ENCODE assay signal across 8 cellular contexts in genomic region chr2:202035089-202035940, GRCh38. TPM values are rescaled to one million over a fixed set of nuclear protein-coding genes. Genes with fewer than 3 reads are reported as not detected.
DNase-seq lines count a peak whose midpoint lies in the region; ATAC-seq and TF ChIP-seq lines count a peak whose summit lies in the region.

No MANE protein-coding gene starts in this region.

- peaks cover 51% of the 10 kb centered on the region for H3K27me3 Mint-ChIP-seq in activated T-helper 2 cell treated with anti-CD3 and anti-CD28 coated beads, Interferon-gamma antibody, Interleukin-2, Interleukin-4, amounts not matched to agents 10 μg/mL and 5 μg/mL and 100 μg/mL, durations not matched to agents 14 hours and 24 hours and 36 hours (ENCODE audit: low read depth)

- H3K9me3 Mint-ChIP-seq in activated T-helper 2 cell treated with anti-CD3 and anti-CD28 coated beads, Interferon-gamma antibody, Interleukin-2, Interleukin-4, amounts not matched to agents 10 μg/mL and 5 μg/mL and 100 μg/mL, durations not matched to agents 14 hours and 24 hours and 36 hours = no peaks in the 10 kb centered on the region

- H3K27me3 ChIP-seq in heart left ventricle (peaks cover 0 to 68% (median 5%) of the 10 kb centered on the region in 9 donors), rectal smooth muscle tissue (ENCODE audit: control insufficient read depth, insufficient read depth, low read length) (no peaks in the 10 kb centered on the region)

- 7 to 22% (median 10%) methylated on average over 48 to 78 of the region's 78 CpGs for WGBS in heart left ventricle, 4 donors

- peak; percentile 30 to 64 (median 53) for TF ChIP-seq CTCF in heart left ventricle (IDR thresholded peaks at IDR 0.05)

- H3K4me1 ChIP-seq in heart left ventricle = peaks cover 0 to 52% (median 25%) of the 10 kb centered on the region in 12 donors
- H3K4me1 ChIP-seq in rectal smooth muscle tissue (ENCODE audit: control insufficient read depth, insufficient read depth, low read length) = peaks cover 8% of the 10 kb centered on the region

- H3K9me3 ChIP-seq in heart left ventricle = no peaks in the 10 kb centered on the region

- peak overlapping the region; percentile 42 for H3K9ac ChIP-seq in rectal smooth muscle tissue (ENCODE audit: low read length)

- DNase-seq in activated CD4-positive, alpha-beta T cell treated with anti-CD3 and anti-CD28 coated beads for 4 hours = peak; percentile 14 to 20
- no peak for DNase-seq in activated CD4-positive, alpha-beta T cell treated with anti-CD3 and anti-CD28 coated beads, Interleukin-2, amount 50 U/mL, for 4 hours
- no peak for DNase-seq in activated T-helper 2 cell treated with anti-CD3 and anti-CD28 coated beads, Interferon-gamma antibody, Interleukin-2, Interleukin-4, amounts not matched to agents 10 μg/mL and 5 μg/mL and 100 μg/mL, durations not matched to agents 14 hours and 24 hours and 36 hours (ENCODE audit: low spot score)
- DNase-seq in heart left ventricle (peak; percentile 51 to 79 (median 68)), foreskin melanocyte (no peak), AG08395 (ENCODE audit: low spot score) (no peak), GM19238 (ENCODE audit: insufficient read length, low spot score) (no peak)

- peak; percentile 33 to 52 (median 42) for ATAC-seq in heart left ventricle

- peak overlapping the region; percentile 81 for H3K4me3 Mint-ChIP-seq in activated T-helper 2 cell treated with anti-CD3 and anti-CD28 coated beads, Interferon-gamma antibody, Interleukin-2, Interleukin-4, amounts not matched to agents 10 μg/mL and 5 μg/mL and 100 μg/mL, durations not matched to agents 14 hours and 24 hours and 36 hours (ENCODE audit: low read depth)

- intact Hi-C loops in activated T-helper 2 cell treated with anti-CD3 and anti-CD28 coated beads, Interferon-gamma antibody, Interleukin-2, Interleukin-4, amounts not matched to agents 10 μg/mL and 5 μg/mL and 100 μg/mL, durations not matched to agents 14 hours and 24 hours and 36 hours (cut with micrococcal nuclease) = no loop called here
- intact Hi-C loops in heart left ventricle (cut with DNase I) = loop anchor here (2.0 to 10.0 kb wide), 12 partner anchors 83 to 251 kb away; partner anchors contain the start of gene ALS2 (in 1 of the 10)

- H3K27ac Mint-ChIP-seq in activated T-helper 2 cell treated with anti-CD3 and anti-CD28 coated beads, Interferon-gamma antibody, Interleukin-2, Interleukin-4, amounts not matched to agents 10 μg/mL and 5 μg/mL and 100 μg/mL, durations not matched to agents 14 hours and 24 hours and 36 hours = no peak overlapping the region

- peaks cover 11% of the 10 kb centered on the region for H3K4me1 Mint-ChIP-seq in activated T-helper 2 cell treated with anti-CD3 and anti-CD28 coated beads, Interferon-gamma antibody, Interleukin-2, Interleukin-4, amounts not matched to agents 10 μg/mL and 5 μg/mL and 100 μg/mL, durations not matched to agents 14 hours and 24 hours and 36 hours (ENCODE audit: low read depth)

- peak overlapping the region in 10 of 12 donors; percentile 89 to 99 (median 95) for H3K27ac ChIP-seq in heart left ventricle
- peak overlapping the region; percentile 97 for H3K27ac ChIP-seq in rectal smooth muscle tissue (ENCODE audit: low read depth, low read length)

- H3K36me3 Mint-ChIP-seq in activated T-helper 2 cell treated with anti-CD3 and anti-CD28 coated beads, Interferon-gamma antibody, Interleukin-2, Interleukin-4, amounts not matched to agents 10 μg/mL and 5 μg/mL and 100 μg/mL, durations not matched to agents 14 hours and 24 hours and 36 hours (ENCODE audit: low read depth) = no peaks in the 10 kb centered on the region

- H3K4me3 ChIP-seq in heart left ventricle (peak overlapping the region; percentile 52 to 90 (median 79)), rectal smooth muscle tissue (ENCODE audit: low read length) (peak overlapping the region; percentile 92)

- no peak for TF ChIP-seq POLR2A in heart left ventricle (IDR thresholded peaks at IDR 0.05)

- H3K36me3 ChIP-seq in heart left ventricle (no peaks in the 10 kb centered on the region), rectal smooth muscle tissue (ENCODE audit: control insufficient read depth, insufficient read depth, low read length) (no peaks in the 10 kb centered on the region)

RNA-seq across cellular contexts. Expression of gene FZD7, which starts 1.7 kb away (rescaled TPM):
- 1.1 and 1.4 TPM in 2 replicates for total RNA-seq in activated T-helper 2 cell treated with anti-CD3 and anti-CD28 coated beads, Interferon-gamma antibody, Interleukin-2, Interleukin-4, amounts not matched to agents 10 μg/mL and 5 μg/mL and 100 μg/mL, durations not matched to agents 14 hours and 24 hours and 36 hours
- 10 to 100 TPM; 11.3 to 42.0 (median 25.5) TPM for total RNA-seq in heart left ventricle
- 1 to 10 TPM; 1.7 to 8.8 TPM for polyA plus RNA-seq in heart left ventricle

RNA-seq across cellular contexts. Expression of gene KIAA2012, which starts 37.7 kb away (rescaled TPM):
- total RNA-seq in activated T-helper 2 cell treated with anti-CD3 and anti-CD28 coated beads, Interferon-gamma antibody, Interleukin-2, Interleukin-4, amounts not matched to agents 10 μg/mL and 5 μg/mL and 100 μg/mL, durations not matched to agents 14 hours and 24 hours and 36 hours = not detected in 2 replicates
- total RNA-seq in heart left ventricle = under 1 TPM in 1 of 9 donors, not detected in 8; 0.08 TPM
- polyA plus RNA-seq in heart left ventricle = not detected

Comparison
In these comparisons a context has a peak if more than half of its experiments do, and no peak if none do; other contexts are left out.
1. DNase-seq: peak in activated CD4-positive, alpha-beta T cell treated with anti-CD3 and anti-CD28 coated beads for 4 hours (2 of 2) and heart left ventricle (5 of 5); none in activated CD4-positive, alpha-beta T cell treated with anti-CD3 and anti-CD28 coated beads, Interleukin-2, amount 50 U/mL, for 4 hours (0 of 2), activated T-helper 2 cell treated with anti-CD3 and anti-CD28 coated beads, Interferon-gamma antibody, Interleukin-2, Interleukin-4, amounts not matched to agents 10 μg/mL and 5 μg/mL and 100 μg/mL, durations not matched to agents 14 hours and 24 hours and 36 hours (single experiment), foreskin melanocyte (single experiment), AG08395 (single experiment) and GM19238 (single experiment).